Comparison of ENCODE assay signal across 28 cellular contexts in genomic region chr2:152486737-152487063, GRCh38.
A peak's percentile ranks its signal among the peaks of the same experiment; 100 is the strongest.
DNase-seq lines count a peak whose midpoint lies in the region; ATAC-seq and TF ChIP-seq lines count a peak whose summit lies in the region.
"Had no signal": no experiment of that assay in that cellular context is flagged by ENCODE, and none has a peak within 500 bp of the region (broad histone marks: within the 10 kb centered on the region; RNA-seq: fewer than 3 reads in every experiment).

No MANE protein-coding gene starts in this region.

- intact Hi-C loops in CD14-positive monocyte (cut with micrococcal nuclease) (no loop called here), colonic mucosa (cut with DNase I) (no loop called here), stomach (cut with DNase I; ENCODE audit: low total_unique reads) (no loop called here), MCF 10A (cut with micrococcal nuclease) (no loop called here)

- no peaks in the 10 kb centered on the region for H3K9me3 ChIP-seq in colonic mucosa
- H3K9me3 ChIP-seq in mucosa of rectum (ENCODE audit: control insufficient read depth in 2 of 2, low read length in 2 of 2), result no peaks in the 10 kb centered on the region
- no peaks in the 10 kb centered on the region for H3K9me3 ChIP-seq in stomach
- H3K9me3 ChIP-seq: SJSA1 had no signal

- 81 to 89% (median 87%) methylated on average over 3 of the region's 3 CpGs for WGBS in stomach, 5 donors

- H3K9ac ChIP-seq in colonic mucosa (ENCODE audit: low read depth in 2 of 2, low read length in 2 of 2) (no peak overlapping the region), mucosa of rectum (ENCODE audit: low read depth in 1 of 2, low read length in 2 of 2) (no peak overlapping the region)

- H3K36me3 ChIP-seq in colonic mucosa (no peaks in the 10 kb centered on the region), mucosa of rectum (ENCODE audit: control insufficient read depth in 2 of 2, insufficient read depth in 2 of 2, low read length in 2 of 2) (no peaks in the 10 kb centered on the region), stomach (no peaks in the 10 kb centered on the region)
- H3K36me3 ChIP-seq: SJSA1, WERI-Rb-1 had no signal

- TF ChIP-seq EP300 in stomach (IDR thresholded peaks at IDR 0.05), result no peak

- H3K27ac ChIP-seq in colonic mucosa (peak overlapping the region; percentile 85), mucosa of rectum (ENCODE audit: low read depth in 2 of 2, low read length in 2 of 2) (peak overlapping the region; percentile 75 to 79), stomach (peak overlapping the region in 4 of 5 donors; percentile 39 to 72 (median 46))
- H3K27ac ChIP-seq: foreskin keratinocyte, PC-9, SJSA1, WERI-Rb-1 had no signal

- H3K27me3 Mint-ChIP-seq in CD14-positive monocyte (ENCODE audit: low read depth in 3 of 3) (peaks cover 0 to 2% (median 0%) of the 10 kb centered on the region in 3 donors), MCF 10A (ENCODE audit: insufficient read depth, unreplicated experiment) (no peaks in the 10 kb centered on the region)

- H3K4me1 Mint-ChIP-seq in CD14-positive monocyte, result peaks cover 32% of the 10 kb centered on the region
- H3K4me1 Mint-ChIP-seq in MCF 10A (ENCODE audit: insufficient read depth, unreplicated experiment), result peaks cover 6% of the 10 kb centered on the region
- H3K4me1 Mint-ChIP-seq: activated naive CD8-positive, alpha-beta T cell treated with anti-CD3 and anti-CD28 coated beads, Interleukin-2, amount 50 U/mL, for 24 hours; stimulated activated naive CD8-positive, alpha-beta T cell treated with anti-CD3 and anti-CD28 coated beads, Interleukin-15, amount 100 ng/mL, for 72 hours had no signal

- H3K9me3 Mint-ChIP-seq in CD14-positive monocyte (peaks cover 0 to 2% (median 0%) of the 10 kb centered on the region in 7 donors), MCF 10A (ENCODE audit: unreplicated experiment) (no peaks in the 10 kb centered on the region)
- H3K9me3 Mint-ChIP-seq: activated naive CD8-positive, alpha-beta T cell treated with anti-CD3 and anti-CD28 coated beads, Interleukin-2, amount 50 U/mL, for 24 hours; CD8-positive, alpha-beta T cell; natural killer cell treated with Interleukin-12 subunit alpha and Interleukin-12 subunit beta and Interleukin-15 and Interleukin-18, amount 100 ng/mL, for 72 hours; stimulated activated naive CD8-positive, alpha-beta T cell treated with anti-CD3 and anti-CD28 coated beads, Interleukin-15, amount 100 ng/mL, for 72 hours had no signal

- no peak for ATAC-seq in GM21825 (IDR thresholded peaks at IDR 0.05; ENCODE audit: unreplicated experiment)
- ATAC-seq: activated naive CD8-positive, alpha-beta T cell treated with anti-CD3 and anti-CD28 coated beads, Interleukin-2, amount 50 U/mL, for 24 hours; CD8-positive, alpha-beta T cell; foreskin keratinocyte; natural killer cell treated with Interleukin-12 subunit alpha and Interleukin-12 subunit beta and Interleukin-15 and Interleukin-18, amount 100 ng/mL, for 72 hours; stimulated activated naive CD8-positive, alpha-beta T cell treated with anti-CD3 and anti-CD28 coated beads, Interleukin-15, amount 100 ng/mL, for 72 hours had no signal

- H3K4me3 Mint-ChIP-seq in CD14-positive monocyte (peak overlapping the region in 1 of 2 donors; percentile 61), MCF 10A (ENCODE audit: unreplicated experiment) (no peak overlapping the region)
- H3K4me3 Mint-ChIP-seq: activated naive CD8-positive, alpha-beta T cell treated with anti-CD3 and anti-CD28 coated beads, Interleukin-2, amount 50 U/mL, for 24 hours; CD8-positive, alpha-beta T cell; natural killer cell treated with Interleukin-12 subunit alpha and Interleukin-12 subunit beta and Interleukin-15 and Interleukin-18, amount 100 ng/mL, for 72 hours; stimulated activated naive CD8-positive, alpha-beta T cell treated with anti-CD3 and anti-CD28 coated beads, Interleukin-15, amount 100 ng/mL, for 72 hours had no signal

- H3K27me3 ChIP-seq in colonic mucosa, result no peaks in the 10 kb centered on the region
- H3K27me3 ChIP-seq in mucosa of rectum (ENCODE audit: control insufficient read depth in 2 of 2, insufficient read depth in 2 of 2, low read length in 2 of 2), result no peaks in the 10 kb centered on the region
- H3K27me3 ChIP-seq in stomach, result no peaks in the 10 kb centered on the region
- H3K27me3 ChIP-seq: foreskin keratinocyte, SJSA1 had no signal

- TF ChIP-seq POLR2A in stomach (IDR thresholded peaks at IDR 0.05), result no peak

- no peak for TF ChIP-seq CTCF in CD14-positive monocyte (IDR thresholded peaks at IDR 0.05)
- TF ChIP-seq CTCF in colonic mucosa (IDR thresholded peaks at IDR 0.05), result no peak
- no peak for TF ChIP-seq CTCF in stomach (IDR thresholded peaks at IDR 0.05)
- no peak for TF ChIP-seq CTCF in MCF 10A (IDR thresholded peaks at IDR 0.05; ENCODE audit: unreplicated experiment)
- TF ChIP-seq CTCF in GM10248 (IDR thresholded peaks at IDR 0.05; ENCODE audit: control extremely low read depth, extremely low read depth, low read depth, missing control alignments), result no peak

- BruUV-seq in MCF 10A (replicated peaks; lab: Mats Ljungman, UMichigan), result no TSS peak

- POLR2A ChIA-PET in MCF 10A (lab: Yijun Ruan, JAX), result interaction anchor here (0.6 to 2.1 kb wide), 3 partner anchors 11 to 229 kb away, joined by 3 to 7 read pairs (median 4); no protein-coding TSS in a partner anchor
- POLR2A ChIA-PET in GM10248 (lab: Yijun Ruan, JAX), result no interaction called here

- H3K36me3 Mint-ChIP-seq in CD14-positive monocyte, result no peaks in the 10 kb centered on the region
- peaks cover 5% of the 10 kb centered on the region for H3K36me3 Mint-ChIP-seq in MCF 10A (ENCODE audit: insufficient read depth, unreplicated experiment)
- H3K36me3 Mint-ChIP-seq: CD8-positive, alpha-beta T cell; natural killer cell treated with Interleukin-12 subunit alpha and Interleukin-12 subunit beta and Interleukin-15 and Interleukin-18, amount 100 ng/mL, for 72 hours had no signal

- H3K4me3 ChIP-seq in colonic mucosa, result no peak overlapping the region
- peak overlapping the region in 1 of 2 donors; percentile 39 for H3K4me3 ChIP-seq in mucosa of rectum (ENCODE audit: low read length in 2 of 2)
- H3K4me3 ChIP-seq in stomach, result no peak overlapping the region
- H3K4me3 ChIP-seq: PC-9, SJSA1 had no signal

- peaks cover 4% of the 10 kb centered on the region for H3K4me1 ChIP-seq in colonic mucosa
- H3K4me1 ChIP-seq in mucosa of rectum (ENCODE audit: control insufficient read depth in 2 of 2, insufficient read depth in 2 of 2, low read length in 2 of 2), result peaks cover 5 to 17% of the 10 kb centered on the region in 2 donors
- H3K4me1 ChIP-seq in stomach, result peaks cover 6 to 47% (median 30%) of the 10 kb centered on the region in 4 donors
- H3K4me1 ChIP-seq: foreskin keratinocyte, SJSA1 had no signal

- CTCF ChIA-PET in MCF 10A (lab: Yijun Ruan, JAX), result interaction anchor here (0.6 to 0.9 kb wide), 2 partner anchors 13 to 60 kb away, joined by 3 to 4 read pairs; no protein-coding TSS in a partner anchor
- CTCF ChIA-PET in GM10248 (lab: Yijun Ruan, JAX), result interaction anchor here (1.1 to 1.5 kb wide), 4 partner anchors 10 to 91 kb away, joined by 3 to 6 read pairs (median 4); no protein-coding TSS in a partner anchor

- H3K27ac Mint-ChIP-seq in CD14-positive monocyte (peak overlapping the region in 5 of 7 donors; percentile 10 to 84 (median 42)), MCF 10A (ENCODE audit: low read depth, unreplicated experiment) (no peak overlapping the region)
- H3K27ac Mint-ChIP-seq: activated naive CD8-positive, alpha-beta T cell treated with anti-CD3 and anti-CD28 coated beads, Interleukin-2, amount 50 U/mL, for 24 hours; CD8-positive, alpha-beta T cell; natural killer cell treated with Interleukin-12 subunit alpha and Interleukin-12 subunit beta and Interleukin-15 and Interleukin-18, amount 100 ng/mL, for 72 hours; stimulated activated naive CD8-positive, alpha-beta T cell treated with anti-CD3 and anti-CD28 coated beads, Interleukin-15, amount 100 ng/mL, for 72 hours had no signal

- no peak for DNase-seq in CD14-positive monocyte (ENCODE audit: low spot score)
- DNase-seq in colonic mucosa, result no peak
- no peak for DNase-seq in stomach
- no peak for DNase-seq in MCF 10A (ENCODE audit: unreplicated experiment)
- DNase-seq in foreskin melanocyte, result no peak
- no peak for DNase-seq in GM10248 (ENCODE audit: extremely low spot score)
- DNase-seq: activated CD4-positive, alpha-beta T cell treated with anti-CD3 and anti-CD28 coated beads, Interleukin-2, amount 50 U/mL, for 1 hour; activated CD8-positive, alpha-beta memory T cell treated with anti-CD3 and anti-CD28 coated beads, Interleukin-2, amount 50 U/mL, for 48 hours; activated effector memory CD4-positive, alpha-beta T cell treated with anti-CD3 and anti-CD28 coated beads, Interleukin-2, amount 50 U/mL, for 16 hours; activated naive CD8-positive, alpha-beta T cell treated with anti-CD3 and anti-CD28 coated beads, Interleukin-2, amount 50 U/mL, for 24 hours; CD8-positive, alpha-beta T cell; DMS79 treated with DMSO at 0.1 percent for 48 hours; foreskin keratinocyte; hypothalamus; KBM-7; mammary epithelial cell; NCI-H187 treated with DMSO at 0.1 percent for 48 hours; NCI-H226; PC-9; small intestine; stimulated activated CD4-positive, alpha-beta T cell treated with anti-CD3 and anti-CD28 coated beads, Interleukin-4, amount 100 ng/mL, for 1 hour; stimulated activated naive CD8-positive, alpha-beta T cell treated with anti-CD3 and anti-CD28 coated beads, Interleukin-15, amount 100 ng/mL, for 72 hours; T-helper 2 cell; WERI-Rb-1 had no signal
